9 cellular contexts compared by ENCODE assay signal in the genomic region with DNA sequence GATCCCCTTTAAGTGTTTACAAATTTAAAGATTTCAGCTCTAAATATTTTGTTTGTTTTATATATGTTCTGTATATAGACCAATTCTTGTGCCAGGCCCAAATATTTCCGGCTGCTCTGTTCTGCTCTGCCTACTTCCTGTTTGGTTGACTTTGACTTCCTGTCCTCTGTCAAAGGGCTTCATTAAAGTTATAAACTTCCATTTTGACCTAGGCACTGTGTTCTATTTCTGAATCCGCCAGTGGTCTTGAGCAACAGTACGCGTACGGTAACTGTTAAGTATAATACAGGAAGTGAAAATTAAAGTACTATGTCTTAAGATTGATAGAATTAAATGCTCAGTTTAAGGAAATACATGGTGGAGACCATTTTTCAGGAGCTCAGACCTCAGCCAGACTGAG. TPM values are rescaled to one million over a fixed set of nuclear protein-coding genes. Genes with fewer than 3 reads are reported as not detected.
DNase-seq lines count a peak whose midpoint lies in the region; TF ChIP-seq lines count a peak whose summit lies in the region.
"Had no signal": no experiment of that assay in that cellular context is flagged by ENCODE, and none has a peak within 500 bp of the region (broad histone marks: within the 10 kb centered on the region; RNA-seq: fewer than 3 reads in every experiment).

No MANE protein-coding gene starts in this region.

- DNase-seq in CD1c-positive myeloid dendritic cell (ENCODE audit: extremely low spot score) (peak; percentile 92), HL-60 (ENCODE audit: low read depth in 1 of 2, low spot score in 1 of 2) (peak; percentile 68 to 80), immature natural killer cell (peak; percentile 57 to 70 (median 69)), EL (no peak), NCI-H2171 (lab: John Stamatoyannopoulos, UW) (no peak), uterus (no peak), NCI-H82 (lab: John Stamatoyannopoulos, UW) (no peak)
- DNase-seq in activated CD4-positive, alpha-beta memory T cell treated with anti-CD3 and anti-CD28 coated beads, Interleukin-2, amount 10 ng/mL, durations not matched to agents 7 days and 5 days, result peak; percentile 52
- DNase-seq: NCI-H1105 treated with DMSO at 0.1 percent for 48 hours had no signal

- H3K27ac ChIP-seq in HL-60 (replicated peaks) (peak overlapping the region; percentile 57), uterus (no peak overlapping the region)

- H3K4me1 ChIP-seq in uterus, result no peaks in the 10 kb centered on the region

- H3K27ac Mint-ChIP-seq in activated CD4-positive, alpha-beta memory T cell treated with anti-CD3 and anti-CD28 coated beads, Interleukin-2, amount 10 ng/mL, durations not matched to agents 7 days and 5 days, result peak overlapping the region; percentile 68
- peak overlapping the region; percentile 88 to 98 (median 94) for H3K27ac Mint-ChIP-seq in immature natural killer cell

- H3K36me3 ChIP-seq in uterus, result no peaks in the 10 kb centered on the region

- H3K9me3 Mint-ChIP-seq in activated CD4-positive, alpha-beta memory T cell treated with anti-CD3 and anti-CD28 coated beads, Interleukin-2, amount 10 ng/mL, durations not matched to agents 7 days and 5 days, result peaks cover 10% of the 10 kb centered on the region
- H3K9me3 Mint-ChIP-seq in immature natural killer cell, result peaks cover 4 to 14% (median 5%) of the 10 kb centered on the region in 6 donors

- peaks cover 26% of the 10 kb centered on the region for H3K36me3 Mint-ChIP-seq in activated CD4-positive, alpha-beta memory T cell treated with anti-CD3 and anti-CD28 coated beads, Interleukin-2, amount 10 ng/mL, durations not matched to agents 7 days and 5 days (ENCODE audit: low read depth)
- peaks cover 9 to 14% (median 10%) of the 10 kb centered on the region in 3 donors for H3K36me3 Mint-ChIP-seq in immature natural killer cell

- TF ChIP-seq POLR2A in uterus (IDR thresholded peaks at IDR 0.05), result no peak

- H3K4me3 Mint-ChIP-seq in activated CD4-positive, alpha-beta memory T cell treated with anti-CD3 and anti-CD28 coated beads, Interleukin-2, amount 10 ng/mL, durations not matched to agents 7 days and 5 days, result no peak overlapping the region
- peak overlapping the region; percentile 56 to 83 (median 80) for H3K4me3 Mint-ChIP-seq in immature natural killer cell

- H3K27me3 ChIP-seq in HL-60 (ENCODE audit: insufficient read depth, poor library complexity, severe bottlenecking), result no peaks in the 10 kb centered on the region
- H3K27me3 ChIP-seq in uterus, result no peaks in the 10 kb centered on the region

- H3K9me3 ChIP-seq in uterus, result no peaks in the 10 kb centered on the region

- TF ChIP-seq CTCF in HL-60 (IDR thresholded peaks at IDR 0.05; ENCODE audit: insufficient read depth, low read length), result no peak
- no peak for TF ChIP-seq CTCF in uterus (IDR thresholded peaks at IDR 0.05)

- peaks cover 27% of the 10 kb centered on the region for H3K4me1 Mint-ChIP-seq in activated CD4-positive, alpha-beta memory T cell treated with anti-CD3 and anti-CD28 coated beads, Interleukin-2, amount 10 ng/mL, durations not matched to agents 7 days and 5 days
- peaks cover 23 to 27% of the 10 kb centered on the region in 2 donors for H3K4me1 Mint-ChIP-seq in immature natural killer cell

- H3K4me3 ChIP-seq in HL-60 (replicated peaks; ENCODE audit: insufficient read depth, low read length) (no peak overlapping the region), uterus (no peak overlapping the region)

- CTCF ChIA-PET in activated CD4-positive, alpha-beta memory T cell treated with anti-CD3 and anti-CD28 coated beads, Interleukin-2, amount 10 ng/mL, durations not matched to agents 7 days and 5 days (lab: Charles Lee), result interaction anchor here (1.0 to 1.7 kb wide), 4 partner anchors 13 to 161 kb away, joined by 3 to 6 read pairs (median 3); partner anchors contain the start of gene REL

- POLR2A ChIA-PET in activated CD4-positive, alpha-beta memory T cell treated with anti-CD3 and anti-CD28 coated beads, Interleukin-2, amount 10 ng/mL, durations not matched to agents 7 days and 5 days (lab: Charles Lee), result interaction anchor here (1.0 to 3.9 kb wide), 6 partner anchors 11 to 310 kb away, joined by 3 to 39 read pairs (median 4); partner anchors contain the start of gene REL

- intact Hi-C loops in uterus (cut with DNase I; ENCODE audit: low total_unique reads), result no loop called here

- no peaks in the 10 kb centered on the region for H3K27me3 Mint-ChIP-seq in activated CD4-positive, alpha-beta memory T cell treated with anti-CD3 and anti-CD28 coated beads, Interleukin-2, amount 10 ng/mL, durations not matched to agents 7 days and 5 days
- H3K27me3 Mint-ChIP-seq in immature natural killer cell (ENCODE audit: low read depth in 3 of 3), result peaks cover 5 to 9% (median 5%) of the 10 kb centered on the region in 3 donors

RNA-seq across cellular contexts. Expression of gene REL, which starts 13.5 kb away (rescaled TPM):
- total RNA-seq in activated CD4-positive, alpha-beta memory T cell treated with anti-CD3 and anti-CD28 coated beads, Interleukin-2, amount 10 ng/mL, durations not matched to agents 7 days and 5 days, result 10 to 100 TPM; 22.9 to 24.0 TPM
- polyA plus RNA-seq in immature natural killer cell, result 10 to 100 TPM in 2 of 3 donors, 1 to 10 TPM in 1; 6.4 to 47.7 (median 21.7) TPM
- total RNA-seq in uterus, result 10 to 100 TPM in 2 of 4 donors, 1 to 10 TPM in 2; 1.8 to 21.0 (median 12.2) TPM

Comparison
In these comparisons a context has a peak if more than half of its experiments do, and no peak if none do; other contexts are left out.
1. DNase-seq: peak in CD1c-positive myeloid dendritic cell (single experiment), HL-60 (2 of 2), activated CD4-positive, alpha-beta memory T cell treated with anti-CD3 and anti-CD28 coated beads, Interleukin-2, amount 10 ng/mL, durations not matched to agents 7 days and 5 days (single experiment) and immature natural killer cell (3 of 3); none in EL (single experiment), NCI-H2171 (single experiment), uterus (0 of 2) and NCI-H82 (single experiment).